ENCODE assay signal across 8 cellular contexts in genomic region chr13:114339779-114340534, GRCh38. TPM values are rescaled to one million over a fixed set of nuclear protein-coding genes. Genes with fewer than 3 reads are reported as not detected.
DNase-seq lines count a peak whose midpoint lies in the region; ATAC-seq and TF ChIP-seq lines count a peak whose summit lies in the region.

No MANE protein-coding gene starts in this region.

- peaks cover 0 to 5% (median 2%) of the 10 kb centered on the region in 3 donors for H3K27me3 Mint-ChIP-seq in CD14-positive monocyte (ENCODE audit: low read depth in 3 of 3)
- H3K27me3 Mint-ChIP-seq in GM23338 (ENCODE audit: insufficient read depth, low read depth, poor library complexity), result peaks cover 4% of the 10 kb centered on the region
- H3K27me3 Mint-ChIP-seq in activated T-cell treated with anti-CD3 and anti-CD28 coated beads, Interleukin-2, amount 50 U/mL, for 72 hours (ENCODE audit: low read depth), result peaks cover 8% of the 10 kb centered on the region

- H4K20me1 ChIP-seq in GM23338 (replicated peaks; ENCODE audit: insufficient read depth), result no peaks in the 10 kb centered on the region

- H3K79me2 ChIP-seq in GM23338 (replicated peaks; ENCODE audit: insufficient read depth), result no peaks in the 10 kb centered on the region

- H3K27ac Mint-ChIP-seq in CD14-positive monocyte, result no peak overlapping the region
- H3K27ac Mint-ChIP-seq in GM23338, result no peak overlapping the region
- H3K27ac Mint-ChIP-seq in activated T-cell treated with anti-CD3 and anti-CD28 coated beads, Interleukin-2, amount 50 U/mL, for 72 hours, result no peak overlapping the region

- H2AFZ ChIP-seq in GM23338, result no peak overlapping the region

- H3K27me3 ChIP-seq in GM23338 (ENCODE audit: insufficient read depth), result no peaks in the 10 kb centered on the region

- no peaks in the 10 kb centered on the region for H3K36me3 ChIP-seq in GM23338 (ENCODE audit: insufficient read depth)

- H3K4me2 ChIP-seq in GM23338, result no peak overlapping the region

- no peaks in the 10 kb centered on the region for H3K36me3 Mint-ChIP-seq in CD14-positive monocyte
- H3K36me3 Mint-ChIP-seq in GM23338 (ENCODE audit: low read depth), result no peaks in the 10 kb centered on the region
- no peaks in the 10 kb centered on the region for H3K36me3 Mint-ChIP-seq in activated T-cell treated with anti-CD3 and anti-CD28 coated beads, Interleukin-2, amount 50 U/mL, for 72 hours (ENCODE audit: insufficient read depth in 2 of 2)

- DNase-seq in CD14-positive monocyte (ENCODE audit: low spot score) (no peak), GM23338 (ENCODE audit: low spot score) (peak; percentile 47), NOMO-1 treated with dmso at 0.1 percent for 144 hours (lab: John Stamatoyannopoulos, UW; ENCODE audit: unreplicated experiment) (peak; percentile 37), Right ventricle myocardium superior (peak; percentile 48)
- DNase-seq in activated T-cell treated with anti-CD3 and anti-CD28 coated beads, Interleukin-2, amount 50 U/mL, for 72 hours, result peak; percentile 38 to 46
- peak; percentile 40 for DNase-seq in stimulated activated CD4-positive, alpha-beta T cell treated with anti-CD3 and anti-CD28 coated beads, Interleukin-1b, Interleukin-23, amount 100 ng/mL, for 48 hours

- H3K4me3 ChIP-seq in GM23338, result no peak overlapping the region

- H3K4me1 ChIP-seq in GM23338 (ENCODE audit: insufficient read depth), result peaks cover 9% of the 10 kb centered on the region

- no peak overlapping the region for H3K27ac ChIP-seq in GM23338 (ENCODE audit: low read depth)

- TF ChIP-seq CTCF in CD14-positive monocyte (IDR thresholded peaks at IDR 0.05) (peak; percentile 58), GM23338 (conservative IDR thresholded peaks at IDR 0.05; ENCODE audit: low read depth in 2 of 2) (peak; percentile 66 to 70)

- H3K9me3 Mint-ChIP-seq in CD14-positive monocyte (peaks cover 0 to 4% (median 0%) of the 10 kb centered on the region in 7 donors), GM23338 (peaks cover 17% of the 10 kb centered on the region)
- H3K9me3 Mint-ChIP-seq in activated T-cell treated with anti-CD3 and anti-CD28 coated beads, Interleukin-2, amount 50 U/mL, for 72 hours, result no peaks in the 10 kb centered on the region

- peaks cover 4% of the 10 kb centered on the region; the same call in 1 of the 2 replicates for H3K9me2 ChIP-seq in GM23338 (ENCODE audit: insufficient read depth)

- H3F3A ChIP-seq in GM23338 (replicated peaks; ENCODE audit: low read depth), result no peaks in the 10 kb centered on the region

- intact Hi-C loops in CD14-positive monocyte (cut with micrococcal nuclease), result no loop called here
- intact Hi-C loops in Right ventricle myocardium superior (cut with DNase I), result no loop called here

- H3K4me1 Mint-ChIP-seq in CD14-positive monocyte (no peaks in the 10 kb centered on the region), GM23338 (peaks cover 12% of the 10 kb centered on the region; the same call in 2 of the 3 replicates)
- H3K4me1 Mint-ChIP-seq in activated T-cell treated with anti-CD3 and anti-CD28 coated beads, Interleukin-2, amount 50 U/mL, for 72 hours (ENCODE audit: low read depth), result peaks cover 15% of the 10 kb centered on the region

- ATAC-seq in GM23338 (peak; percentile 33; the same call in 2 of the 3 replicates), Right ventricle myocardium superior (ENCODE audit: poor library complexity) (peak; percentile 74), GM21367 (IDR thresholded peaks at IDR 0.05; ENCODE audit: unreplicated experiment) (no peak), HG02588 (IDR thresholded peaks at IDR 0.05; ENCODE audit: unreplicated experiment) (no peak)
- ATAC-seq in activated T-cell treated with anti-CD3 and anti-CD28 coated beads, Interleukin-2, amount 50 U/mL, for 72 hours (replicated peaks in 1 of 2), result peak; percentile 90 to 91

- no peak overlapping the region for H3K4me3 Mint-ChIP-seq in CD14-positive monocyte
- no peak overlapping the region for H3K4me3 Mint-ChIP-seq in GM23338
- H3K4me3 Mint-ChIP-seq in activated T-cell treated with anti-CD3 and anti-CD28 coated beads, Interleukin-2, amount 50 U/mL, for 72 hours, result peak overlapping the region; percentile 23 to 49

TF ChIP-seq in GM23338, 12 proteins besides CTCF, POLR2A, EP300 and RAD21 (continues in another document):
- TF ChIP-seq, protein P1, sequence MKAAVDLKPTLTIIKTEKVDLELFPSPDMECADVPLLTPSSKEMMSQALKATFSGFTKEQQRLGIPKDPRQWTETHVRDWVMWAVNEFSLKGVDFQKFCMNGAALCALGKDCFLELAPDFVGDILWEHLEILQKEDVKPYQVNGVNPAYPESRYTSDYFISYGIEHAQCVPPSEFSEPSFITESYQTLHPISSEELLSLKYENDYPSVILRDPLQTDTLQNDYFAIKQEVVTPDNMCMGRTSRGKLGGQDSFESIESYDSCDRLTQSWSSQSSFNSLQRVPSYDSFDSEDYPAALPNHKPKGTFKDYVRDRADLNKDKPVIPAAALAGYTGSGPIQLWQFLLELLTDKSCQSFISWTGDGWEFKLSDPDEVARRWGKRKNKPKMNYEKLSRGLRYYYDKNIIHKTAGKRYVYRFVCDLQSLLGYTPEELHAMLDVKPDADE (IDR thresholded peaks at IDR 0.05), result no peak
- TF ChIP-seq JUNB (IDR thresholded peaks at IDR 0.05; ENCODE audit: unreplicated experiment), result no peak
- TF ChIP-seq, protein P2, sequence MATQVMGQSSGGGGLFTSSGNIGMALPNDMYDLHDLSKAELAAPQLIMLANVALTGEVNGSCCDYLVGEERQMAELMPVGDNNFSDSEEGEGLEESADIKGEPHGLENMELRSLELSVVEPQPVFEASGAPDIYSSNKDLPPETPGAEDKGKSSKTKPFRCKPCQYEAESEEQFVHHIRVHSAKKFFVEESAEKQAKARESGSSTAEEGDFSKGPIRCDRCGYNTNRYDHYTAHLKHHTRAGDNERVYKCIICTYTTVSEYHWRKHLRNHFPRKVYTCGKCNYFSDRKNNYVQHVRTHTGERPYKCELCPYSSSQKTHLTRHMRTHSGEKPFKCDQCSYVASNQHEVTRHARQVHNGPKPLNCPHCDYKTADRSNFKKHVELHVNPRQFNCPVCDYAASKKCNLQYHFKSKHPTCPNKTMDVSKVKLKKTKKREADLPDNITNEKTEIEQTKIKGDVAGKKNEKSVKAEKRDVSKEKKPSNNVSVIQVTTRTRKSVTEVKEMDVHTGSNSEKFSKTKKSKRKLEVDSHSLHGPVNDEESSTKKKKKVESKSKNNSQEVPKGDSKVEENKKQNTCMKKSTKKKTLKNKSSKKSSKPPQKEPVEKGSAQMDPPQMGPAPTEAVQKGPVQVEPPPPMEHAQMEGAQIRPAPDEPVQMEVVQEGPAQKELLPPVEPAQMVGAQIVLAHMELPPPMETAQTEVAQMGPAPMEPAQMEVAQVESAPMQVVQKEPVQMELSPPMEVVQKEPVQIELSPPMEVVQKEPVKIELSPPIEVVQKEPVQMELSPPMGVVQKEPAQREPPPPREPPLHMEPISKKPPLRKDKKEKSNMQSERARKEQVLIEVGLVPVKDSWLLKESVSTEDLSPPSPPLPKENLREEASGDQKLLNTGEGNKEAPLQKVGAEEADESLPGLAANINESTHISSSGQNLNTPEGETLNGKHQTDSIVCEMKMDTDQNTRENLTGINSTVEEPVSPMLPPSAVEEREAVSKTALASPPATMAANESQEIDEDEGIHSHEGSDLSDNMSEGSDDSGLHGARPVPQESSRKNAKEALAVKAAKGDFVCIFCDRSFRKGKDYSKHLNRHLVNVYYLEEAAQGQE (IDR thresholded peaks at IDR 0.05; ENCODE audit: unreplicated experiment), result no peak

RNA-seq across cellular contexts. Expression of gene CHAMP1, which starts 25.7 kb away (rescaled TPM):
- polyA plus RNA-seq in CD14-positive monocyte (10 to 100 TPM in 1 of 2 donors, 1 to 10 TPM in 1; 8.9 to 12.9 TPM), GM23338 (2016; fragmentation: Nextera tagmentation; extraction: Ambion mirVana) (32.8 and 35.1 TPM in 2 replicates)
- total RNA-seq in GM23338 (2014; rRNA removed; shearing (Covaris generic)), result 39.1 and 54.8 TPM in 2 replicates
- 10 to 100 TPM; 39.4 to 42.3 TPM for total RNA-seq in activated T-cell treated with anti-CD3 and anti-CD28 coated beads, Interleukin-2, amount 50 U/mL, for 72 hours
- 8.2 TPM for total RNA-seq in Right ventricle myocardium superior

RNA-seq across cellular contexts. Expression of gene UPF3A, which starts 58.6 kb away (rescaled TPM):
- polyA plus RNA-seq in CD14-positive monocyte (1 to 10 TPM; 6.1 to 7.0 TPM), GM23338 (2016; fragmentation: Nextera tagmentation; extraction: Ambion mirVana) (174 and 177 TPM in 2 replicates)
- total RNA-seq in GM23338 (2014; rRNA removed; shearing (Covaris generic)), result 45.0 and 57.2 TPM in 2 replicates
- 10 to 100 TPM; 66.4 to 81.5 TPM for total RNA-seq in activated T-cell treated with anti-CD3 and anti-CD28 coated beads, Interleukin-2, amount 50 U/mL, for 72 hours
- total RNA-seq in Right ventricle myocardium superior, result 24.2 TPM

Comparison
In these comparisons a context has a peak if more than half of its experiments do, and no peak if none do; other contexts are left out.
1. H3K4me3 Mint-ChIP-seq: peak in activated T-cell treated with anti-CD3 and anti-CD28 coated beads, Interleukin-2, amount 50 U/mL, for 72 hours (2 of 2); none in CD14-positive monocyte (0 of 2) and GM23338 (single experiment).
2. ATAC-seq: peak in GM23338 (single experiment), activated T-cell treated with anti-CD3 and anti-CD28 coated beads, Interleukin-2, amount 50 U/mL, for 72 hours (2 of 2) and Right ventricle myocardium superior (single experiment); none in GM21367 (single experiment) and HG02588 (single experiment).